In genomic region chr10:46240684-46241565, GRCh38 we compare ENCODE assay signal across 20 cellular contexts. TPM values are rescaled to one million over a fixed set of nuclear protein-coding genes. Genes with fewer than 3 reads are reported as not detected.
DNase-seq lines count a peak whose midpoint lies in the region; ATAC-seq and TF ChIP-seq lines count a peak whose summit lies in the region.
"Had no signal": no experiment of that assay in that cellular context is flagged by ENCODE, and none has a peak within 500 bp of the region (broad histone marks: within the 10 kb centered on the region; RNA-seq: fewer than 3 reads in every experiment).

No MANE protein-coding gene starts in this region.

- H3K27me3 ChIP-seq in CD4-positive, alpha-beta memory T cell (ENCODE audit: insufficient read depth, low read length) = no peaks in the 10 kb centered on the region
- H3K27me3 ChIP-seq in colonic mucosa = no peaks in the 10 kb centered on the region
- H3K27me3 ChIP-seq: esophagus squamous epithelium, upper lobe of left lung had no signal

- TF ChIP-seq CTCF in GM12865 (IDR thresholded peaks at IDR 0.05; ENCODE audit: insufficient read depth, low read depth, low read length, missing control alignments) = no peak
- TF ChIP-seq CTCF in colonic mucosa (IDR thresholded peaks at IDR 0.05) = no peak
- no peak for TF ChIP-seq CTCF in osteocyte (IDR thresholded peaks at IDR 0.05)

- H3K27ac ChIP-seq in CD4-positive, alpha-beta memory T cell (ENCODE audit: low read depth, low read length) = no peak overlapping the region
- H3K27ac ChIP-seq in colonic mucosa = no peak overlapping the region
- H3K27ac ChIP-seq: esophagus squamous epithelium, upper lobe of left lung had no signal

- no peaks in the 10 kb centered on the region for H3K4me1 ChIP-seq in CD4-positive, alpha-beta memory T cell (ENCODE audit: insufficient read depth, low read length)
- H3K4me1 ChIP-seq in colonic mucosa = no peaks in the 10 kb centered on the region
- H3K4me1 ChIP-seq: esophagus squamous epithelium, upper lobe of left lung had no signal

- no peak for ATAC-seq in GM18867 (IDR thresholded peaks at IDR 0.05; ENCODE audit: unreplicated experiment)

- no peaks in the 10 kb centered on the region for H3K9me3 ChIP-seq in CD4-positive, alpha-beta memory T cell (ENCODE audit: control insufficient read depth in 1 of 2, low read length in 2 of 2)
- no peaks in the 10 kb centered on the region for H3K9me3 ChIP-seq in colonic mucosa

- H3K4me1 Mint-ChIP-seq in CD4-positive, alpha-beta memory T cell = peaks cover 16 to 44% (median 33%) of the 10 kb centered on the region in 4 donors
- H3K4me1 Mint-ChIP-seq in osteocyte (ENCODE audit: unreplicated experiment) = no peaks in the 10 kb centered on the region
- H3K4me1 Mint-ChIP-seq: mesothelial cell of epicardium had no signal

- H3K4me3 ChIP-seq in CD4-positive, alpha-beta memory T cell (ENCODE audit: low read length in 2 of 2) = no peak overlapping the region
- no peak overlapping the region for H3K4me3 ChIP-seq in GM12865 (ENCODE audit: low read depth, low read length)
- H3K4me3 ChIP-seq in colonic mucosa = no peak overlapping the region
- H3K4me3 ChIP-seq: esophagus squamous epithelium, upper lobe of left lung had no signal

- H3K27me3 Mint-ChIP-seq in CD4-positive, alpha-beta memory T cell = no peaks in the 10 kb centered on the region
- H3K27me3 Mint-ChIP-seq in osteocyte (ENCODE audit: unreplicated experiment) = peaks cover 35% of the 10 kb centered on the region

- intact Hi-C loops in CD4-positive, alpha-beta memory T cell (cut with micrococcal nuclease) = no loop called here
- intact Hi-C loops in colonic mucosa (cut with DNase I) = no loop called here

- peaks cover 5% of the 10 kb centered on the region for H3K36me3 ChIP-seq in CD4-positive, alpha-beta memory T cell (ENCODE audit: insufficient read depth, low read length)
- H3K36me3 ChIP-seq in colonic mucosa = no peaks in the 10 kb centered on the region
- H3K36me3 ChIP-seq: esophagus squamous epithelium, upper lobe of left lung had no signal

- H3K4me3 Mint-ChIP-seq in CD4-positive, alpha-beta memory T cell = peak overlapping the region in 2 of 8 donors; percentile 15 to 55
- H3K4me3 Mint-ChIP-seq in osteocyte (ENCODE audit: unreplicated experiment) = no peak overlapping the region
- H3K4me3 Mint-ChIP-seq: mesothelial cell of epicardium had no signal

- CTCF ChIA-PET in CD4-positive, alpha-beta memory T cell (lab: Charles Lee; ENCODE audit: partially characterized antibody) = interaction anchor here (1.3 kb wide), 1 partner anchor 10 kb away, joined by 3 read pairs; no protein-coding TSS in a partner anchor

- peaks cover 0 to 28% (median 13%) of the 10 kb centered on the region in 8 donors for H3K9me3 Mint-ChIP-seq in CD4-positive, alpha-beta memory T cell
- peaks cover 6% of the 10 kb centered on the region for H3K9me3 Mint-ChIP-seq in osteocyte (ENCODE audit: unreplicated experiment)

- DNase-seq in CD4-positive, alpha-beta memory T cell = no peak
- peak; percentile 18 for DNase-seq in GM12865 (ENCODE audit: low read depth)
- DNase-seq in colonic mucosa = peak; percentile 6
- peak; percentile 68 for DNase-seq in osteocyte (ENCODE audit: extremely low spot score, unreplicated experiment)
- DNase-seq in NCI-H128 (lab: John Stamatoyannopoulos, UW; ENCODE audit: unreplicated experiment) = no peak
- no peak for DNase-seq in NK-92 treated with Interleukin-12 subunit alpha and Interleukin-12 subunit beta, amount 100 ng/mL, for 24 hours (lab: John Stamatoyannopoulos, UW)
- DNase-seq: caudate nucleus, DMS79 treated with DMSO at 0.1 percent for 48 hours, esophagus squamous epithelium, Karpas-422, NCI-H187, NCI-H748 treated with DMSO at 0.1 percent for 48 hours, small intestine had no signal

- no peak overlapping the region for H3K9ac ChIP-seq in colonic mucosa (ENCODE audit: low read depth in 2 of 2, low read length in 2 of 2)

- peaks cover 73 to 78% of the 10 kb centered on the region in 2 donors for H3K36me3 Mint-ChIP-seq in CD4-positive, alpha-beta memory T cell
- no peaks in the 10 kb centered on the region for H3K36me3 Mint-ChIP-seq in osteocyte (ENCODE audit: unreplicated experiment)
- H3K36me3 Mint-ChIP-seq: mesothelial cell of epicardium had no signal

- H3K27ac Mint-ChIP-seq in CD4-positive, alpha-beta memory T cell = peak overlapping the region in 4 of 7 donors; percentile 17 to 59 (median 53)
- H3K27ac Mint-ChIP-seq in osteocyte (ENCODE audit: unreplicated experiment) = no peak overlapping the region
- H3K27ac Mint-ChIP-seq: mesothelial cell of epicardium had no signal

- POLR2A ChIA-PET in CD4-positive, alpha-beta memory T cell (lab: Charles Lee; ENCODE audit: partially characterized antibody) = no interaction called here

RNA-seq across cellular contexts. Expression of gene ANTXRL, which starts 45.9 kb away (rescaled TPM):
- not detected for total RNA-seq in CD4-positive, alpha-beta memory T cell
- polyA plus RNA-seq in CD4-positive, alpha-beta memory T cell = not detected
- total RNA-seq in colonic mucosa (not detected), osteocyte (not detected in 2 replicates)
- total RNA-seq: esophagus squamous epithelium; H4; mesothelial cell of epicardium; pulmonary artery endothelial cell; T-helper 2 cell treated with Interferon-gamma antibody and Interleukin-4, amounts not matched to agents 100 ng/mL and 5 ng/mL, for 36 hours; upper lobe of left lung had no signal
- polyA plus RNA-seq: neural cell had no signal

Comparison
In these comparisons a context has a peak if more than half of its experiments do, and no peak if none do; other contexts are left out.
1. DNase-seq: peak in GM12865 (single experiment), colonic mucosa (single experiment) and osteocyte (single experiment); none in CD4-positive, alpha-beta memory T cell (0 of 5), NCI-H128 (single experiment) and NK-92 treated with Interleukin-12 subunit alpha and Interleukin-12 subunit beta, amount 100 ng/mL, for 24 hours (single experiment).